In the genomic region with DNA sequence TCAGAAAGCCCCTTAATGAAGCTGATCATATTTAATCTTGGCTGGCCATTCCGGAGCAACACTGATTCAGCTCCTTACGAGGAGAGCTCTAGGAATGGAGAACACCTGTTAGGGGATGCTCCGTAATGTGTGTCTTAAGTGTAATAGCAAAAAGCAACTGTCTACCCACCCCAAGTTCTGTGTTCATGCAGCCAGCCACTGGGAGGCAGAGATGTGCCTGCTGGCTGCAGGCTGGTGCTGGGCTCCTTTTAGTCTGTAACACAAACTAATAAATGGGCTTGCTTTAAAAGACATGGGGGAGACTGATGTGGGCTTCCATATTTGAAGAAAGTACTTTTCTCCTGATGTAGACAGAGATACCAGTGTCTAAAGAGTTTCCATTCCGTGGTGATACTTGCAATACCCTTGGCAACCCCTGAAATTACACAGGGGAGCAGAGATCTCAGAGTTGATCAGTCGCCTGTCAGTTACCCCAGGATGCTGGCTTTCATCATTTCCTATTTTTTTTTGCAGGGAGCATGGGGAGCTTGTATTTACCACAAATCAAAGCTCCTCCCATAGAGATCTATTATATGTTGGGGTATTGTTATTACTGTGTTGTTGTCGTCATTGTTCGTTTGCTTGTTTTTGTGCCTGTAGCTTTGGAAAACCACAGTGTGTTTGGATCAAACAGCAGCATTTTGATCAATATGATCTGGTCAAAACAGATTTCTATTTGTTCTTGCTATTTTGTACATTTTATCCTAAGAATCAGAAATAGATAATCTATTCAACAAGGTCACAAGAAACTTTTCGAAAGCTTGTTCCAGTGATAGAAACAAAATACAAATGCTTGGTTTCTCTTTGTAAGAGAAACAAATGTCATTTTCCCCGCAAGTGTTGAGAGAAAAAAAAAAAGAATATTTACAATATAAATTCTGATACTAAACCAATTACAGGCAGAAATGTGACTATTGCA, we compare ENCODE assay signal across 1 cellular context.
TF ChIP-seq lines count a peak whose summit lies in the region.

No MANE protein-coding gene starts in this region.

TF ChIP-seq in WTC11, 78 proteins besides CTCF, POLR2A, EP300 and RAD21 (continued from another document):
- TF ChIP-seq, protein P1, sequence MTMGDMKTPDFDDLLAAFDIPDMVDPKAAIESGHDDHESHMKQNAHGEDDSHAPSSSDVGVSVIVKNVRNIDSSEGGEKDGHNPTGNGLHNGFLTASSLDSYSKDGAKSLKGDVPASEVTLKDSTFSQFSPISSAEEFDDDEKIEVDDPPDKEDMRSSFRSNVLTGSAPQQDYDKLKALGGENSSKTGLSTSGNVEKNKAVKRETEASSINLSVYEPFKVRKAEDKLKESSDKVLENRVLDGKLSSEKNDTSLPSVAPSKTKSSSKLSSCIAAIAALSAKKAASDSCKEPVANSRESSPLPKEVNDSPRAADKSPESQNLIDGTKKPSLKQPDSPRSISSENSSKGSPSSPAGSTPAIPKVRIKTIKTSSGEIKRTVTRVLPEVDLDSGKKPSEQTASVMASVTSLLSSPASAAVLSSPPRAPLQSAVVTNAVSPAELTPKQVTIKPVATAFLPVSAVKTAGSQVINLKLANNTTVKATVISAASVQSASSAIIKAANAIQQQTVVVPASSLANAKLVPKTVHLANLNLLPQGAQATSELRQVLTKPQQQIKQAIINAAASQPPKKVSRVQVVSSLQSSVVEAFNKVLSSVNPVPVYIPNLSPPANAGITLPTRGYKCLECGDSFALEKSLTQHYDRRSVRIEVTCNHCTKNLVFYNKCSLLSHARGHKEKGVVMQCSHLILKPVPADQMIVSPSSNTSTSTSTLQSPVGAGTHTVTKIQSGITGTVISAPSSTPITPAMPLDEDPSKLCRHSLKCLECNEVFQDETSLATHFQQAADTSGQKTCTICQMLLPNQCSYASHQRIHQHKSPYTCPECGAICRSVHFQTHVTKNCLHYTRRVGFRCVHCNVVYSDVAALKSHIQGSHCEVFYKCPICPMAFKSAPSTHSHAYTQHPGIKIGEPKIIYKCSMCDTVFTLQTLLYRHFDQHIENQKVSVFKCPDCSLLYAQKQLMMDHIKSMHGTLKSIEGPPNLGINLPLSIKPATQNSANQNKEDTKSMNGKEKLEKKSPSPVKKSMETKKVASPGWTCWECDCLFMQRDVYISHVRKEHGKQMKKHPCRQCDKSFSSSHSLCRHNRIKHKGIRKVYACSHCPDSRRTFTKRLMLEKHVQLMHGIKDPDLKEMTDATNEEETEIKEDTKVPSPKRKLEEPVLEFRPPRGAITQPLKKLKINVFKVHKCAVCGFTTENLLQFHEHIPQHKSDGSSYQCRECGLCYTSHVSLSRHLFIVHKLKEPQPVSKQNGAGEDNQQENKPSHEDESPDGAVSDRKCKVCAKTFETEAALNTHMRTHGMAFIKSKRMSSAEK (CRISPR knock-in tag; IDR thresholded peaks at IDR 0.05; ENCODE audit: borderline replicate concordance) = no peak
- TF ChIP-seq, protein P2, sequence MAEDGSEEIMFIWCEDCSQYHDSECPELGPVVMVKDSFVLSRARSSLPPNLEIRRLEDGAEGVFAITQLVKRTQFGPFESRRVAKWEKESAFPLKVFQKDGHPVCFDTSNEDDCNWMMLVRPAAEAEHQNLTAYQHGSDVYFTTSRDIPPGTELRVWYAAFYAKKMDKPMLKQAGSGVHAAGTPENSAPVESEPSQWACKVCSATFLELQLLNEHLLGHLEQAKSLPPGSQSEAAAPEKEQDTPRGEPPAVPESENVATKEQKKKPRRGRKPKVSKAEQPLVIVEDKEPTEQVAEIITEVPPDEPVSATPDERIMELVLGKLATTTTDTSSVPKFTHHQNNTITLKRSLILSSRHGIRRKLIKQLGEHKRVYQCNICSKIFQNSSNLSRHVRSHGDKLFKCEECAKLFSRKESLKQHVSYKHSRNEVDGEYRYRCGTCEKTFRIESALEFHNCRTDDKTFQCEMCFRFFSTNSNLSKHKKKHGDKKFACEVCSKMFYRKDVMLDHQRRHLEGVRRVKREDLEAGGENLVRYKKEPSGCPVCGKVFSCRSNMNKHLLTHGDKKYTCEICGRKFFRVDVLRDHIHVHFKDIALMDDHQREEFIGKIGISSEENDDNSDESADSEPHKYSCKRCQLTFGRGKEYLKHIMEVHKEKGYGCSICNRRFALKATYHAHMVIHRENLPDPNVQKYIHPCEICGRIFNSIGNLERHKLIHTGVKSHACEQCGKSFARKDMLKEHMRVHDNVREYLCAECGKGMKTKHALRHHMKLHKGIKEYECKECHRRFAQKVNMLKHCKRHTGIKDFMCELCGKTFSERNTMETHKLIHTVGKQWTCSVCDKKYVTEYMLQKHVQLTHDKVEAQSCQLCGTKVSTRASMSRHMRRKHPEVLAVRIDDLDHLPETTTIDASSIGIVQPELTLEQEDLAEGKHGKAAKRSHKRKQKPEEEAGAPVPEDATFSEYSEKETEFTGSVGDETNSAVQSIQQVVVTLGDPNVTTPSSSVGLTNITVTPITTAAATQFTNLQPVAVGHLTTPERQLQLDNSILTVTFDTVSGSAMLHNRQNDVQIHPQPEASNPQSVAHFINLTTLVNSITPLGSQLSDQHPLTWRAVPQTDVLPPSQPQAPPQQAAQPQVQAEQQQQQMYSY (CRISPR knock-in tag; IDR thresholded peaks at IDR 0.05) = no peak
- TF ChIP-seq NFATC4 (CRISPR knock-in tag; IDR thresholded peaks at IDR 0.05) (no peak), GABPB1 (CRISPR knock-in tag; IDR thresholded peaks at IDR 0.05) (no peak), SMAD3 (CRISPR knock-in tag; IDR thresholded peaks at IDR 0.05; ENCODE audit: borderline replicate concordance) (no peak), FOXK1 (CRISPR knock-in tag; IDR thresholded peaks at IDR 0.05) (no peak), ZNF317 (CRISPR knock-in tag; IDR thresholded peaks at IDR 0.05; ENCODE audit: borderline replicate concordance, low read depth) (no peak), SOX15 (CRISPR knock-in tag; IDR thresholded peaks at IDR 0.05) (no peak), TEAD1 (CRISPR knock-in tag; IDR thresholded peaks at IDR 0.05) (no peak)
- TF ChIP-seq, protein P3, sequence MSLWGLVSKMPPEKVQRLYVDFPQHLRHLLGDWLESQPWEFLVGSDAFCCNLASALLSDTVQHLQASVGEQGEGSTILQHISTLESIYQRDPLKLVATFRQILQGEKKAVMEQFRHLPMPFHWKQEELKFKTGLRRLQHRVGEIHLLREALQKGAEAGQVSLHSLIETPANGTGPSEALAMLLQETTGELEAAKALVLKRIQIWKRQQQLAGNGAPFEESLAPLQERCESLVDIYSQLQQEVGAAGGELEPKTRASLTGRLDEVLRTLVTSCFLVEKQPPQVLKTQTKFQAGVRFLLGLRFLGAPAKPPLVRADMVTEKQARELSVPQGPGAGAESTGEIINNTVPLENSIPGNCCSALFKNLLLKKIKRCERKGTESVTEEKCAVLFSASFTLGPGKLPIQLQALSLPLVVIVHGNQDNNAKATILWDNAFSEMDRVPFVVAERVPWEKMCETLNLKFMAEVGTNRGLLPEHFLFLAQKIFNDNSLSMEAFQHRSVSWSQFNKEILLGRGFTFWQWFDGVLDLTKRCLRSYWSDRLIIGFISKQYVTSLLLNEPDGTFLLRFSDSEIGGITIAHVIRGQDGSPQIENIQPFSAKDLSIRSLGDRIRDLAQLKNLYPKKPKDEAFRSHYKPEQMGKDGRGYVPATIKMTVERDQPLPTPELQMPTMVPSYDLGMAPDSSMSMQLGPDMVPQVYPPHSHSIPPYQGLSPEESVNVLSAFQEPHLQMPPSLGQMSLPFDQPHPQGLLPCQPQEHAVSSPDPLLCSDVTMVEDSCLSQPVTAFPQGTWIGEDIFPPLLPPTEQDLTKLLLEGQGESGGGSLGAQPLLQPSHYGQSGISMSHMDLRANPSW (CRISPR knock-in tag; conservative IDR thresholded peaks at IDR 0.05; ENCODE audit: low read depth) = no peak
- TF ChIP-seq, protein P4, sequence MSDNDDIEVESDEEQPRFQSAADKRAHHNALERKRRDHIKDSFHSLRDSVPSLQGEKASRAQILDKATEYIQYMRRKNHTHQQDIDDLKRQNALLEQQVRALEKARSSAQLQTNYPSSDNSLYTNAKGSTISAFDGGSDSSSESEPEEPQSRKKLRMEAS (CRISPR knock-in tag; IDR thresholded peaks at IDR 0.05) = no peak
